In the genomic region with DNA sequence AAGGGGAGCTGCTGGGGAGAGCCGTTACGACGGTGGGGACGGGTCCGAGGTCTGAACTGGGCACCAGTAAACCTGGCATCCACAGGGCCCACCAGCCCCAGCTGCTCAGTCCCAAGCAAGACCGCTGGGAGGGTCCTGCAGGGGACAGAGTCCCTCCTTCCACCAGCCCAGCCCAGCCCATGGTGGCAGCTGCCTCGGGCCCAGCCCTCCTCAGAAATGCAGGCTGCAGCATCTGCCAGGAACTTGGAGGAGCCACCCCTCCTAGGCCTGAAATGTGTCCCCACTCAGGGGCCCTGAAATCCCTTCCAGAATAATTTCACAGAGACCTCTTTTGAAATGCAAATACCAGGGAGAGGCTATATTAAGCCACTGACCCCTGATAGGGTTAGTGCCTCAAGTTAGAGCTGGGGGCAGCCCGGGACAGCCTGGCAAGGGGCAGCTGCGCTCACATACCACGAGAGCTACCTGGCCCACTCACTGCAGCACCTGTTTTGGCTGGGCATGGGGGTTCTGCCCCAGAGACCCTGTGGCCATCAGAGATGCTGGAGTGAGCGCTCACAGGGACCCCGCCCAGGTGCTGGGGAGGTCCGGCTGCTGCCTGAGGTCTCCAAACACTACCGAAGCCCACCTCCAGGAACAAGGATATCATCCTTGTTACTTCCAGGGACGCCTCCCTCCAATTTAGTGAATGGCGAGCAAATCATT, we compare ENCODE assay signal across 25 cellular contexts. TPM values are rescaled to one million over a fixed set of nuclear protein-coding genes. Genes with fewer than 3 reads are reported as not detected.
DNase-seq lines count a peak whose midpoint lies in the region; ATAC-seq and TF ChIP-seq lines count a peak whose summit lies in the region.
"Had no signal": no experiment of that assay in that cellular context is flagged by ENCODE, and none has a peak within 500 bp of the region (broad histone marks: within the 10 kb centered on the region; RNA-seq: fewer than 3 reads in every experiment).

No MANE protein-coding gene starts in this region.

- peaks cover 12% of the 10 kb centered on the region for H3K9me3 Mint-ChIP-seq in nephron progenitor cell
- H3K9me3 Mint-ChIP-seq: activated CD4-positive, alpha-beta T cell treated with anti-CD3 and anti-CD28 coated beads, Interleukin-2, amount 10 ng/mL, durations not matched to agents 7 days and 5 days; activated naive CD4-positive, alpha-beta T cell treated with anti-CD3 and anti-CD28 coated beads, Interleukin-2, amount 50 U/mL, for 24 hours; T-helper 1 cell treated with Interleukin-12 subunit alpha and Interleukin-12 subunit beta and Interleukin-4 antibody, amounts not matched to agents 30 μg/mL and 1 μg/mL, for 36 hours had no signal

- WGBS in heart left ventricle, 4 donors, result 72 to 81% (median 77%) methylated on average over 11 to 16 of the region's 16 CpGs
- WGBS in tibial nerve, 2 donors, result 84 to 86% methylated on average over 11 to 15 of the region's 16 CpGs

- intact Hi-C loops in heart left ventricle (cut with DNase I), result no loop called here

- DNase-seq in cardiac muscle cell (ENCODE audit: low read depth in 1 of 2, low spot score in 1 of 2) (no peak), heart left ventricle (no peak), foreskin keratinocyte (no peak), nephron progenitor cell (no peak), tibial nerve (ENCODE audit: low spot score in 2 of 2) (no peak)
- DNase-seq: 8988T; activated CD4-positive, alpha-beta T cell treated with anti-CD3 and anti-CD28 coated beads, Interleukin-2, amount 10 ng/mL, durations not matched to agents 7 days and 5 days; C1 segment of cervical spinal cord; cerebellar nuclear complex; effector CD4-positive, alpha-beta T cell; esophagus squamous epithelium; left colon; midbrain; NCI-H1105 treated with DMSO at 0.1 percent for 48 hours; NCI-H446; PC-9; substantia nigra had no signal

- no peak for TF ChIP-seq EP300 in tibial nerve (IDR thresholded peaks at IDR 0.05)

- H3K27me3 ChIP-seq in cardiac muscle cell (no peaks in the 10 kb centered on the region), heart left ventricle (no peaks in the 10 kb centered on the region), foreskin keratinocyte (no peaks in the 10 kb centered on the region), tibial nerve (no peaks in the 10 kb centered on the region)
- H3K27me3 ChIP-seq: ascending aorta had no signal

- H3K36me3 ChIP-seq in cardiac muscle cell (no peaks in the 10 kb centered on the region), heart left ventricle (no peaks in the 10 kb centered on the region), tibial nerve (no peaks in the 10 kb centered on the region)
- H3K36me3 ChIP-seq: ascending aorta, esophagus squamous epithelium, gastroesophageal sphincter, prostate gland had no signal

- no peak for TF ChIP-seq POLR2A in heart left ventricle (IDR thresholded peaks at IDR 0.05)
- no peak for TF ChIP-seq POLR2A in tibial nerve (IDR thresholded peaks at IDR 0.05)

- H3K27ac ChIP-seq in cardiac muscle cell, result peak overlapping the region; percentile 29
- H3K27ac ChIP-seq in heart left ventricle, result no peak overlapping the region
- peak overlapping the region; percentile 19 for H3K27ac ChIP-seq in foreskin keratinocyte
- H3K27ac ChIP-seq in tibial nerve, result no peak overlapping the region
- H3K27ac ChIP-seq: ascending aorta, gastroesophageal sphincter, PC-9, prostate gland had no signal

- no peak for TF ChIP-seq CTCF in cardiac muscle cell (IDR thresholded peaks at IDR 0.05; ENCODE audit: low read depth, low read length)
- TF ChIP-seq CTCF in heart left ventricle (IDR thresholded peaks at IDR 0.05), result no peak
- TF ChIP-seq CTCF in foreskin keratinocyte (conservative IDR thresholded peaks at IDR 0.05), result no peak
- no peak for TF ChIP-seq CTCF in nephron progenitor cell (IDR thresholded peaks at IDR 0.05)
- no peak for TF ChIP-seq CTCF in tibial nerve (IDR thresholded peaks at IDR 0.05)

- H3K4me1 ChIP-seq in cardiac muscle cell (ENCODE audit: low read depth), result peaks cover 3% of the 10 kb centered on the region
- H3K4me1 ChIP-seq in heart left ventricle, result peaks cover 0 to 14% (median 0%) of the 10 kb centered on the region in 12 donors
- peaks cover 11% of the 10 kb centered on the region for H3K4me1 ChIP-seq in foreskin keratinocyte
- no peaks in the 10 kb centered on the region for H3K4me1 ChIP-seq in tibial nerve
- H3K4me1 ChIP-seq: ascending aorta, gastroesophageal sphincter, prostate gland had no signal

- H3K4me3 ChIP-seq in cardiac muscle cell (no peak overlapping the region), heart left ventricle (no peak overlapping the region), tibial nerve (no peak overlapping the region)
- H3K4me3 ChIP-seq: ascending aorta, esophagus squamous epithelium, gastroesophageal sphincter, PC-9, prostate gland had no signal

- H3K36me3 Mint-ChIP-seq in nephron progenitor cell (ENCODE audit: low read depth), result peaks cover 12% of the 10 kb centered on the region
- H3K36me3 Mint-ChIP-seq: activated naive CD4-positive, alpha-beta T cell treated with anti-CD3 and anti-CD28 coated beads, Interleukin-2, amount 50 U/mL, for 24 hours had no signal

- ATAC-seq in heart left ventricle, result no peak
- ATAC-seq in foreskin keratinocyte, result no peak
- no peak for ATAC-seq in HG03442 (IDR thresholded peaks at IDR 0.05; ENCODE audit: unreplicated experiment)
- ATAC-seq in HG02588 (IDR thresholded peaks at IDR 0.05; ENCODE audit: unreplicated experiment), result no peak
- ATAC-seq in GM21367 (IDR thresholded peaks at IDR 0.05; ENCODE audit: unreplicated experiment), result no peak
- ATAC-seq: gastroesophageal sphincter, left colon had no signal

- H3K4me1 Mint-ChIP-seq in nephron progenitor cell, result peaks cover 39% of the 10 kb centered on the region

- H3K4me3 Mint-ChIP-seq in nephron progenitor cell, result no peak overlapping the region
- H3K4me3 Mint-ChIP-seq: activated CD4-positive, alpha-beta T cell treated with anti-CD3 and anti-CD28 coated beads, Interleukin-2, amount 10 ng/mL, durations not matched to agents 7 days and 5 days; activated naive CD4-positive, alpha-beta T cell treated with anti-CD3 and anti-CD28 coated beads, Interleukin-2, amount 50 U/mL, for 24 hours; T-helper 1 cell treated with Interleukin-12 subunit alpha and Interleukin-12 subunit beta and Interleukin-4 antibody, amounts not matched to agents 30 μg/mL and 1 μg/mL, for 36 hours had no signal

- peak overlapping the region; percentile 91 for H3K27ac Mint-ChIP-seq in nephron progenitor cell
- H3K27ac Mint-ChIP-seq: activated CD4-positive, alpha-beta T cell treated with anti-CD3 and anti-CD28 coated beads, Interleukin-2, amount 10 ng/mL, durations not matched to agents 7 days and 5 days; activated naive CD4-positive, alpha-beta T cell treated with anti-CD3 and anti-CD28 coated beads, Interleukin-2, amount 50 U/mL, for 24 hours; T-helper 1 cell treated with Interleukin-12 subunit alpha and Interleukin-12 subunit beta and Interleukin-4 antibody, amounts not matched to agents 30 μg/mL and 1 μg/mL, for 36 hours had no signal

- H3K9me3 ChIP-seq in cardiac muscle cell (ENCODE audit: low read depth), result no peaks in the 10 kb centered on the region
- H3K9me3 ChIP-seq in heart left ventricle, result peaks cover 0 to 4% (median 0%) of the 10 kb centered on the region in 12 donors
- peaks cover 0 to 8% (median 0%) of the 10 kb centered on the region in 4 donors for H3K9me3 ChIP-seq in tibial nerve
- H3K9me3 ChIP-seq: ascending aorta, esophagus squamous epithelium, prostate gland had no signal

- H3K27me3 Mint-ChIP-seq in nephron progenitor cell (ENCODE audit: low read depth, poor library complexity), result peaks cover 4% of the 10 kb centered on the region
- H3K27me3 Mint-ChIP-seq: activated CD4-positive, alpha-beta T cell treated with anti-CD3 and anti-CD28 coated beads, Interleukin-2, amount 10 ng/mL, durations not matched to agents 7 days and 5 days; activated naive CD4-positive, alpha-beta T cell treated with anti-CD3 and anti-CD28 coated beads, Interleukin-2, amount 50 U/mL, for 24 hours had no signal

RNA-seq across cellular contexts. Expression of gene CELSR1, which starts 53.1 kb away (rescaled TPM):
- total RNA-seq in cardiac muscle cell, result 26.0 and 37.4 TPM in 2 replicates
- 9.0 and 9.2 TPM in 2 replicates for polyA plus RNA-seq in cardiac muscle cell
- total RNA-seq in heart left ventricle, result 10 to 100 TPM in 7 of 9 donors, 1 to 10 TPM in 2; 8.1 to 15.8 (median 12.6) TPM
- 1 to 10 TPM; 5.9 to 6.9 TPM for polyA plus RNA-seq in heart left ventricle
- total RNA-seq in foreskin keratinocyte, result 19.2 and 24.9 TPM in 2 replicates
- 9.8 and 13.1 TPM in 2 replicates for polyA plus RNA-seq in foreskin keratinocyte
- total RNA-seq in tibial nerve, result 1 to 10 TPM; 1.0 to 5.9 (median 2.6) TPM

Comparison
In these comparisons a context has a peak if more than half of its experiments do, and no peak if none do; other contexts are left out.
1. H3K27ac ChIP-seq: peak in cardiac muscle cell (single experiment) and foreskin keratinocyte (single experiment); none in heart left ventricle (0 of 12) and tibial nerve (0 of 4).